31 cellular contexts compared by ENCODE assay signal in genomic region chr10:14369881-14370280, GRCh38.
"Had no signal": no experiment of that assay in that cellular context is flagged by ENCODE, and none has a peak within 500 bp of the region (broad histone marks: within the 10 kb centered on the region; RNA-seq: fewer than 3 reads in every experiment).

No MANE protein-coding gene starts in this region.

- H3K27me3 ChIP-seq: adrenal gland, body of pancreas, colonic mucosa, gastroesophageal sphincter had no signal

- H3K4me1 ChIP-seq: adrenal gland, colonic mucosa, esophagus squamous epithelium, gastroesophageal sphincter had no signal

- H3K27ac ChIP-seq: adrenal gland, body of pancreas, colonic mucosa, epithelial cell of prostate, esophagus squamous epithelium, gastroesophageal sphincter had no signal

- H3K4me1 Mint-ChIP-seq: activated CD4-positive, alpha-beta T cell treated with anti-CD3 and anti-CD28 coated beads for 36 hours; activated CD4-positive, alpha-beta T cell treated with anti-CD3 and anti-CD28 coated beads, Interleukin-2, amount 10 ng/mL, durations not matched to agents 24 days and 14 days; activated CD8-positive, alpha-beta memory T cell treated with anti-CD3 and anti-CD28 coated beads, Interleukin-2, amount 10 ng/mL, durations not matched to agents 7 days and 5 days; activated naive CD8-positive, alpha-beta T cell treated with anti-CD3 and anti-CD28 coated beads, Interleukin-2, amount 50 U/mL, for 24 hours had no signal

- H3K9me3 Mint-ChIP-seq: activated CD4-positive, alpha-beta memory T cell treated with anti-CD3 and anti-CD28 coated beads for 36 hours; activated CD4-positive, alpha-beta T cell treated with anti-CD3 and anti-CD28 coated beads, Interleukin-2, amount 10 ng/mL, durations not matched to agents 24 days and 14 days; activated naive CD4-positive, alpha-beta T cell treated with anti-CD3 and anti-CD28 coated beads for 36 hours; activated naive CD4-positive, alpha-beta T cell treated with anti-CD3 and anti-CD28 coated beads, Interleukin-2, amount 50 U/mL, for 24 hours; activated naive CD8-positive, alpha-beta T cell treated with anti-CD3 and anti-CD28 coated beads for 36 hours; activated naive CD8-positive, alpha-beta T cell treated with anti-CD3 and anti-CD28 coated beads, Interleukin-2, amount 50 U/mL, for 24 hours; activated T-helper 1 cell treated with anti-CD3 and anti-CD28 coated beads, Interleukin-12 subunit alpha, Interleukin-12 subunit beta, Interleukin-2, Interleukin-4 antibody, amounts not matched to agents 30 ng/mL and 10 ng/mL and 1 ng/mL, durations not matched to agents 14 hours and 24 hours and 36 hours; activated T-helper 2 cell treated with anti-CD3 and anti-CD28 coated beads, Interferon-gamma antibody, Interleukin-2, Interleukin-4, amounts not matched to agents 10 μg/mL and 5 μg/mL and 100 μg/mL, durations not matched to agents 14 hours and 24 hours and 36 hours had no signal

- H3K36me3 ChIP-seq: adrenal gland, colonic mucosa, esophagus squamous epithelium, gastroesophageal sphincter had no signal

- H3K36me3 Mint-ChIP-seq: activated CD4-positive, alpha-beta memory T cell treated with anti-CD3 and anti-CD28 coated beads for 36 hours; activated CD8-positive, alpha-beta memory T cell treated with anti-CD3 and anti-CD28 coated beads, Interleukin-2, amount 10 ng/mL, durations not matched to agents 7 days and 5 days; activated naive CD4-positive, alpha-beta T cell treated with anti-CD3 and anti-CD28 coated beads, Interleukin-2, amount 50 U/mL, for 24 hours; activated naive CD8-positive, alpha-beta T cell treated with anti-CD3 and anti-CD28 coated beads for 36 hours had no signal

- FAIRE-seq: endometrium, endothelial cell of umbilical vein had no signal

- ATAC-seq: activated CD4-positive, alpha-beta T cell treated with anti-CD3 and anti-CD28 coated beads for 36 hours; activated CD8-positive, alpha-beta memory T cell treated with anti-CD3 and anti-CD28 coated beads, Interleukin-2, amount 10 ng/mL, durations not matched to agents 7 days and 5 days; activated CD8-positive, alpha-beta T cell treated with anti-CD3 and anti-CD28 coated beads, Interleukin-2, amount 10 ng/mL, durations not matched to agents 7 days and 5 days; activated naive CD8-positive, alpha-beta T cell treated with anti-CD3 and anti-CD28 coated beads, Interleukin-2, amount 50 U/mL, for 24 hours; body of pancreas; gastroesophageal sphincter had no signal

- H3K4me3 ChIP-seq: adrenal gland, body of pancreas, colonic mucosa, esophagus squamous epithelium, gastroesophageal sphincter had no signal

- H3K27ac Mint-ChIP-seq: activated CD4-positive, alpha-beta memory T cell treated with anti-CD3 and anti-CD28 coated beads for 36 hours; activated CD4-positive, alpha-beta T cell treated with anti-CD3 and anti-CD28 coated beads for 36 hours; activated CD4-positive, alpha-beta T cell treated with anti-CD3 and anti-CD28 coated beads, Interleukin-2, amount 10 ng/mL, durations not matched to agents 24 days and 14 days; activated CD8-positive, alpha-beta memory T cell treated with anti-CD3 and anti-CD28 coated beads, Interleukin-2, amount 10 ng/mL, durations not matched to agents 7 days and 5 days; activated CD8-positive, alpha-beta T cell treated with anti-CD3 and anti-CD28 coated beads, Interleukin-2, amount 10 ng/mL, durations not matched to agents 7 days and 5 days; activated naive CD4-positive, alpha-beta T cell treated with anti-CD3 and anti-CD28 coated beads for 36 hours; activated naive CD4-positive, alpha-beta T cell treated with anti-CD3 and anti-CD28 coated beads, Interleukin-2, amount 50 U/mL, for 24 hours; activated naive CD8-positive, alpha-beta T cell treated with anti-CD3 and anti-CD28 coated beads for 36 hours; activated naive CD8-positive, alpha-beta T cell treated with anti-CD3 and anti-CD28 coated beads, Interleukin-2, amount 50 U/mL, for 24 hours; activated T-helper 1 cell treated with anti-CD3 and anti-CD28 coated beads, Interleukin-12 subunit alpha, Interleukin-12 subunit beta, Interleukin-2, Interleukin-4 antibody, amounts not matched to agents 30 ng/mL and 10 ng/mL and 1 ng/mL, durations not matched to agents 14 hours and 24 hours and 36 hours; activated T-helper 2 cell treated with anti-CD3 and anti-CD28 coated beads, Interferon-gamma antibody, Interleukin-2, Interleukin-4, amounts not matched to agents 10 μg/mL and 5 μg/mL and 100 μg/mL, durations not matched to agents 14 hours and 24 hours and 36 hours had no signal

- DNase-seq: activated CD4-positive, alpha-beta memory T cell treated with anti-CD3 and anti-CD28 coated beads for 36 hours; activated CD4-positive, alpha-beta T cell treated with anti-CD3 and anti-CD28 coated beads for 36 hours; activated CD4-positive, alpha-beta T cell treated with anti-CD3 and anti-CD28 coated beads, Interleukin-2, amount 10 ng/mL, durations not matched to agents 24 days and 14 days; activated CD4-positive, CD25-positive, alpha-beta regulatory T cell; activated CD4-positive, CD25-positive, alpha-beta regulatory T cell treated with anti-CD3 and anti-CD28 coated beads, Interleukin-2, amount 50 U/mL, for 72 hours; activated CD8-positive, alpha-beta memory T cell treated with anti-CD3 and anti-CD28 coated beads, Interleukin-2, amount 10 ng/mL, durations not matched to agents 7 days and 5 days; activated CD8-positive, alpha-beta memory T cell treated with anti-CD3 and anti-CD28 coated beads, Interleukin-2, amount 50 U/mL, for 4 hours; activated CD8-positive, alpha-beta T cell treated with anti-CD3 and anti-CD28 coated beads, Interleukin-2, amount 10 ng/mL, durations not matched to agents 7 days and 5 days; activated effector memory CD4-positive, alpha-beta T cell treated with anti-CD3 and anti-CD28 coated beads, Interleukin-2, amount 50 U/mL, for 16 hours; activated naive CD4-positive, alpha-beta T cell treated with anti-CD3 and anti-CD28 coated beads for 36 hours; activated naive CD8-positive, alpha-beta T cell treated with anti-CD3 and anti-CD28 coated beads for 36 hours; activated naive CD8-positive, alpha-beta T cell treated with anti-CD3 and anti-CD28 coated beads, Interleukin-2, amount 50 U/mL, for 24 hours; activated T-cell treated with anti-CD3 and anti-CD28 coated beads, Interleukin-2, amount 50 U/mL, for 1 hour; activated T-cell treated with anti-CD3 and anti-CD28 coated beads, Interleukin-2, amount 50 U/mL, for 48 hours; adrenal gland; amygdala; aorta; body of pancreas; caudate nucleus; colonic mucosa; effector CD8-positive, alpha-beta T cell; esophagus squamous epithelium; foreskin melanocyte; T-helper 2 cell had no signal

- H3K9me3 ChIP-seq: adrenal gland, body of pancreas, colonic mucosa, esophagus squamous epithelium, gastroesophageal sphincter had no signal

- H3K4me3 Mint-ChIP-seq: activated CD4-positive, alpha-beta memory T cell treated with anti-CD3 and anti-CD28 coated beads for 36 hours; activated CD4-positive, alpha-beta T cell treated with anti-CD3 and anti-CD28 coated beads for 36 hours; activated CD4-positive, alpha-beta T cell treated with anti-CD3 and anti-CD28 coated beads, Interleukin-2, amount 10 ng/mL, durations not matched to agents 24 days and 14 days; activated CD8-positive, alpha-beta memory T cell treated with anti-CD3 and anti-CD28 coated beads, Interleukin-2, amount 10 ng/mL, durations not matched to agents 7 days and 5 days; activated CD8-positive, alpha-beta T cell treated with anti-CD3 and anti-CD28 coated beads, Interleukin-2, amount 10 ng/mL, durations not matched to agents 7 days and 5 days; activated naive CD4-positive, alpha-beta T cell treated with anti-CD3 and anti-CD28 coated beads for 36 hours; activated naive CD4-positive, alpha-beta T cell treated with anti-CD3 and anti-CD28 coated beads, Interleukin-2, amount 50 U/mL, for 24 hours; activated naive CD8-positive, alpha-beta T cell treated with anti-CD3 and anti-CD28 coated beads for 36 hours; activated naive CD8-positive, alpha-beta T cell treated with anti-CD3 and anti-CD28 coated beads, Interleukin-2, amount 50 U/mL, for 24 hours; activated T-helper 1 cell treated with anti-CD3 and anti-CD28 coated beads, Interleukin-12 subunit alpha, Interleukin-12 subunit beta, Interleukin-2, Interleukin-4 antibody, amounts not matched to agents 30 ng/mL and 10 ng/mL and 1 ng/mL, durations not matched to agents 14 hours and 24 hours and 36 hours had no signal
